In genomic region chr7:112184455-112184854, GRCh38 we compare ENCODE assay signal across 21 cellular contexts.
"Had no signal": no experiment of that assay in that cellular context is flagged by ENCODE, and none has a peak within 500 bp of the region (broad histone marks: within the 10 kb centered on the region; RNA-seq: fewer than 3 reads in every experiment).

No MANE protein-coding gene starts in this region.

- H3K27me3 ChIP-seq: foreskin keratinocyte, right lobe of liver, stomach, upper lobe of left lung had no signal

- H3K4me3 ChIP-seq: mucosa of descending colon, right lobe of liver, stomach, thoracic aorta, upper lobe of left lung had no signal

- H2AFZ ChIP-seq: parathyroid adenoma had no signal

- DNase-seq: activated CD4-positive, alpha-beta memory T cell treated with anti-CD3 and anti-CD28 coated beads for 36 hours; activated CD4-positive, alpha-beta T cell treated with anti-CD3 and anti-CD28 coated beads for 48 hours; activated effector memory CD4-positive, alpha-beta T cell treated with Interleukin-2 at 50 U/mL for 16 hours; activated naive CD4-positive, alpha-beta T cell treated with anti-CD3 and anti-CD28 coated beads for 36 hours; activated naive CD8-positive, alpha-beta T cell treated with anti-CD3 and anti-CD28 coated beads, Interleukin-2, amount 10 ng/mL, durations not matched to agents 7 days and 5 days; activated T-cell treated with anti-CD3 and anti-CD28 coated beads, Interleukin-2, amount 50 U/mL, for 72 hours; amniotic stem cell; effector CD4-positive, alpha-beta T cell; foreskin keratinocyte; left cardiac atrium; mesenchymal stem cell; mucosa of descending colon; nephron progenitor cell; right lobe of liver; small intestine; stimulated activated CD4-positive, alpha-beta T cell treated with anti-CD3 and anti-CD28 coated beads, Interleukin-2, amount 100 ng/mL, for 24 hours; stomach; upper lobe of left lung had no signal

- H3K4me1 Mint-ChIP-seq: activated naive CD8-positive, alpha-beta T cell treated with anti-CD3 and anti-CD28 coated beads, Interleukin-2, amount 10 ng/mL, durations not matched to agents 7 days and 5 days; stimulated activated effector memory CD8-positive, alpha-beta T cell treated with anti-CD3 and anti-CD28 coated beads, Interleukin-12 subunit alpha, Interleukin-12 subunit beta, amount 100 ng/mL, for 72 hours had no signal

- H3K36me3 ChIP-seq: right lobe of liver, stomach, thoracic aorta, upper lobe of left lung had no signal

- H3K4me1 ChIP-seq: parathyroid adenoma, right lobe of liver had no signal

- H3K9ac ChIP-seq: parathyroid adenoma had no signal

- H3K9me3 ChIP-seq: mucosa of descending colon, right lobe of liver, stomach, thoracic aorta, upper lobe of left lung had no signal

- ATAC-seq: activated T-cell treated with anti-CD3 and anti-CD28 coated beads, Interleukin-2, amount 50 U/mL, for 72 hours; foreskin keratinocyte; left cardiac atrium; mucosa of descending colon; stimulated activated effector memory CD8-positive, alpha-beta T cell treated with anti-CD3 and anti-CD28 coated beads, Interleukin-12 subunit alpha, Interleukin-12 subunit beta, amount 100 ng/mL, for 72 hours had no signal

- H3K27ac Mint-ChIP-seq: activated CD4-positive, alpha-beta memory T cell treated with anti-CD3 and anti-CD28 coated beads for 36 hours; activated naive CD4-positive, alpha-beta T cell treated with anti-CD3 and anti-CD28 coated beads for 36 hours; activated naive CD8-positive, alpha-beta T cell treated with anti-CD3 and anti-CD28 coated beads, Interleukin-2, amount 10 ng/mL, durations not matched to agents 7 days and 5 days; activated T-cell treated with anti-CD3 and anti-CD28 coated beads, Interleukin-2, amount 50 U/mL, for 72 hours; stimulated activated effector memory CD8-positive, alpha-beta T cell treated with anti-CD3 and anti-CD28 coated beads, Interleukin-12 subunit alpha, Interleukin-12 subunit beta, amount 100 ng/mL, for 72 hours had no signal

- H3K36me3 Mint-ChIP-seq: activated CD4-positive, alpha-beta memory T cell treated with anti-CD3 and anti-CD28 coated beads for 36 hours; activated naive CD8-positive, alpha-beta T cell treated with anti-CD3 and anti-CD28 coated beads, Interleukin-2, amount 10 ng/mL, durations not matched to agents 7 days and 5 days; stimulated activated effector memory CD8-positive, alpha-beta T cell treated with anti-CD3 and anti-CD28 coated beads, Interleukin-12 subunit alpha, Interleukin-12 subunit beta, amount 100 ng/mL, for 72 hours had no signal

- H3K27ac ChIP-seq: foreskin keratinocyte, parathyroid adenoma, right lobe of liver, stomach, thoracic aorta had no signal

- H3K4me3 Mint-ChIP-seq: activated CD4-positive, alpha-beta memory T cell treated with anti-CD3 and anti-CD28 coated beads for 36 hours; activated naive CD4-positive, alpha-beta T cell treated with anti-CD3 and anti-CD28 coated beads for 36 hours; activated naive CD8-positive, alpha-beta T cell treated with anti-CD3 and anti-CD28 coated beads, Interleukin-2, amount 10 ng/mL, durations not matched to agents 7 days and 5 days; activated T-cell treated with anti-CD3 and anti-CD28 coated beads, Interleukin-2, amount 50 U/mL, for 72 hours; nephron progenitor cell; stimulated activated effector memory CD8-positive, alpha-beta T cell treated with anti-CD3 and anti-CD28 coated beads, Interleukin-12 subunit alpha, Interleukin-12 subunit beta, amount 100 ng/mL, for 72 hours had no signal
